8 cellular contexts compared by ENCODE assay signal in genomic region chr10:112314822-112315474, GRCh38. TPM values are rescaled to one million over a fixed set of nuclear protein-coding genes. Genes with fewer than 3 reads are reported as not detected.
A peak's percentile ranks its signal among the peaks of the same experiment; 100 is the strongest.
DNase-seq lines count a peak whose midpoint lies in the region; ATAC-seq and TF ChIP-seq lines count a peak whose summit lies in the region.

No MANE protein-coding gene starts in this region.

- no peak overlapping the region for H3K4me3 Mint-ChIP-seq in activated CD4-positive, alpha-beta memory T cell treated with anti-CD3 and anti-CD28 coated beads, Interleukin-2, amount 10 ng/mL, durations not matched to agents 7 days and 5 days
- H3K4me3 Mint-ChIP-seq in memory B cell, result no peak overlapping the region

- in situ Hi-C loops in GM13977 (cut with MboI; ENCODE audit: low pct_unique_long_range_greater_than_20kb, low sequenced_read_pairs, unreplicated experiment), result loop anchor here (10.0 kb wide), 1 partner anchor 180 kb away; no protein-coding TSS in a partner anchor

- H3K9me3 Mint-ChIP-seq in activated CD4-positive, alpha-beta memory T cell treated with anti-CD3 and anti-CD28 coated beads, Interleukin-2, amount 10 ng/mL, durations not matched to agents 7 days and 5 days, result no peaks in the 10 kb centered on the region
- no peaks in the 10 kb centered on the region for H3K9me3 Mint-ChIP-seq in memory B cell

- no peak overlapping the region for H3K27ac Mint-ChIP-seq in activated CD4-positive, alpha-beta memory T cell treated with anti-CD3 and anti-CD28 coated beads, Interleukin-2, amount 10 ng/mL, durations not matched to agents 7 days and 5 days
- no peak overlapping the region for H3K27ac Mint-ChIP-seq in memory B cell

- no peaks in the 10 kb centered on the region for H3K36me3 Mint-ChIP-seq in activated CD4-positive, alpha-beta memory T cell treated with anti-CD3 and anti-CD28 coated beads, Interleukin-2, amount 10 ng/mL, durations not matched to agents 7 days and 5 days (ENCODE audit: low read depth)
- no peaks in the 10 kb centered on the region for H3K36me3 Mint-ChIP-seq in memory B cell

- DNase-seq in A172 (ENCODE audit: low spot score) (peak; percentile 82), GM13977 (ENCODE audit: low spot score) (peak; percentile 72), NCI-H526 (lab: John Stamatoyannopoulos, UW) (peak; percentile 26 to 61), memory B cell (ENCODE audit: low spot score in 2 of 2) (peak; percentile 69 to 75)
- peak; percentile 74 for DNase-seq in activated CD4-positive, alpha-beta memory T cell treated with anti-CD3 and anti-CD28 coated beads, Interleukin-2, amount 10 ng/mL, durations not matched to agents 7 days and 5 days
- peak; percentile 48 for DNase-seq in effector CD8-positive, alpha-beta T cell (lab: John Stamatoyannopoulos, UW)
- DNase-seq in stimulated activated CD8-positive, alpha-beta memory T cell treated with anti-CD3 and anti-CD28 coated beads, Interleukin-15, amount 100 ng/mL, for 4 hours (ENCODE audit: low read depth in 2 of 2), result peak; percentile 7 to 43

- H3K27me3 Mint-ChIP-seq in activated CD4-positive, alpha-beta memory T cell treated with anti-CD3 and anti-CD28 coated beads, Interleukin-2, amount 10 ng/mL, durations not matched to agents 7 days and 5 days, result peaks cover 35% of the 10 kb centered on the region
- peaks cover 16% of the 10 kb centered on the region for H3K27me3 Mint-ChIP-seq in memory B cell

- no peaks in the 10 kb centered on the region for H3K4me1 Mint-ChIP-seq in activated CD4-positive, alpha-beta memory T cell treated with anti-CD3 and anti-CD28 coated beads, Interleukin-2, amount 10 ng/mL, durations not matched to agents 7 days and 5 days
- H3K4me1 Mint-ChIP-seq in memory B cell, result peaks cover 2% of the 10 kb centered on the region

- POLR2A ChIA-PET in activated CD4-positive, alpha-beta memory T cell treated with anti-CD3 and anti-CD28 coated beads, Interleukin-2, amount 10 ng/mL, durations not matched to agents 7 days and 5 days (lab: Charles Lee), result no interaction called here

- CTCF ChIA-PET in activated CD4-positive, alpha-beta memory T cell treated with anti-CD3 and anti-CD28 coated beads, Interleukin-2, amount 10 ng/mL, durations not matched to agents 7 days and 5 days (lab: Charles Lee), result interaction anchor here (1.0 to 3.3 kb wide), 5 partner anchors 120 to 178 kb away, joined by 3 to 10 read pairs (median 7); no protein-coding TSS in a partner anchor

- peak; percentile 64 for ATAC-seq in HG03066 (IDR thresholded peaks at IDR 0.05; ENCODE audit: low read depth, unreplicated experiment)
- peak; percentile 90 for ATAC-seq in memory B cell (ENCODE audit: low read depth)

- peak; percentile 86 for TF ChIP-seq CTCF in GM13977 (IDR thresholded peaks at IDR 0.05; ENCODE audit: extremely low read depth, insufficient read depth, missing control alignments)

RNA-seq across cellular contexts. Expression of gene TECTB, which starts 31.7 kb away (rescaled TPM):
- total RNA-seq in A172 (2014; rRNA removed; shearing (Covaris generic)), result not detected in 2 replicates
- not detected for total RNA-seq in activated CD4-positive, alpha-beta memory T cell treated with anti-CD3 and anti-CD28 coated beads, Interleukin-2, amount 10 ng/mL, durations not matched to agents 7 days and 5 days

RNA-seq across cellular contexts. Expression of gene ACSL5, which starts 59.0 kb away (rescaled TPM):
- total RNA-seq in A172 (2014; rRNA removed; shearing (Covaris generic)), result 0.91 and 0.96 TPM in 2 replicates
- 10 to 100 TPM; 55.0 to 55.1 TPM for total RNA-seq in activated CD4-positive, alpha-beta memory T cell treated with anti-CD3 and anti-CD28 coated beads, Interleukin-2, amount 10 ng/mL, durations not matched to agents 7 days and 5 days

Comparison
In these comparisons a context has a peak if more than half of its experiments do, and no peak if none do; other contexts are left out.
1. Peak in every context shown above with its lines: DNase-seq and ATAC-seq.
2. DNase-seq: peak in every context shown above with its lines; median percentile 82 in A172; 74 in activated CD4-positive, alpha-beta memory T cell treated with anti-CD3 and anti-CD28 coated beads, Interleukin-2, amount 10 ng/mL, durations not matched to agents 7 days and 5 days; 72 in GM13977; 72 in memory B cell; 48 in effector CD8-positive, alpha-beta T cell; 44 in NCI-H526; 25 in stimulated activated CD8-positive, alpha-beta memory T cell treated with anti-CD3 and anti-CD28 coated beads, Interleukin-15, amount 100 ng/mL, for 4 hours.
3. RNA of gene ACSL5, which starts 59.0 kb away (total RNA-seq): 55.0 to 55.1 TPM in activated CD4-positive, alpha-beta memory T cell treated with anti-CD3 and anti-CD28 coated beads, Interleukin-2, amount 10 ng/mL, durations not matched to agents 7 days and 5 days; 0.91 to 0.96 TPM in A172; every median in the first group is over 10 times any median in the second.